ENCODE assay signal across 24 cellular contexts in the genomic region with DNA sequence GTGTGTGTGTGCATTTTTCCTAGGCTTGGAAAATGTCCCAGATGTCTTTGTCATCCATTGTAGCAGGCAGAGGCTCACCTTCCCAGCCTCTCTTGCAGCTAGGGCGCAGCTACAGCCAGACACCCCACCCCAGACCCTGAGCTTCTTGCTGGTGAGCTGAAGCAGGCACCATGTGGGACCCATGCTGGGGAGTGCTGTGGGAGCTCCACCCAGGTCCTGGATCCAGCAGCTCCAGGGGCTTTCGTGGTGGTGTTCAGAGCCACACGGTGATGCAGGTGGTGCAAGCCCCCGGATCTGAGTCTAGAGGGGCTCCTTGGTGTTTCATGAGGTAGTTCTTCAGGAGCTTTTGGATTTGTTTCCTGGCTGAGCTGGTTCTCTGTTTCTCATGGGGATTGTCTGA.
"Had no signal": no experiment of that assay in that cellular context is flagged by ENCODE, and none has a peak within 500 bp of the region (broad histone marks: within the 10 kb centered on the region; RNA-seq: fewer than 3 reads in every experiment).

No MANE protein-coding gene starts in this region.

- H3K4me3 Mint-ChIP-seq: dendritic cell treated with granulocyte-macrophage colony-stimulating factor and Interleukin-4, amounts not matched to agents 40 ng/mL and 50 ng/mL, for 4 days; effector memory CD8-positive, alpha-beta T cell; endodermal cell had no signal

- H3K9me3 Mint-ChIP-seq: dendritic cell treated with granulocyte-macrophage colony-stimulating factor and Interleukin-4, amounts not matched to agents 40 ng/mL and 50 ng/mL, for 4 days; effector memory CD8-positive, alpha-beta T cell had no signal

- H3K9me3 ChIP-seq: colonic mucosa, esophagus squamous epithelium, gastrocnemius medialis, heart left ventricle, heart right ventricle had no signal

- H3K36me3 ChIP-seq: colonic mucosa, esophagus squamous epithelium, gastrocnemius medialis, gastroesophageal sphincter, heart left ventricle, heart right ventricle had no signal

- H3K27ac Mint-ChIP-seq: dendritic cell treated with granulocyte-macrophage colony-stimulating factor and Interleukin-4, amounts not matched to agents 40 ng/mL and 50 ng/mL, for 4 days; effector memory CD8-positive, alpha-beta T cell; endodermal cell had no signal

- H3K27me3 ChIP-seq: colonic mucosa, dorsolateral prefrontal cortex, esophagus squamous epithelium, foreskin keratinocyte, gastrocnemius medialis, heart left ventricle had no signal

- H3K27ac ChIP-seq: colonic mucosa, coronary artery, dorsolateral prefrontal cortex, epithelial cell of prostate, esophagus squamous epithelium, foreskin keratinocyte, gastrocnemius medialis, gastroesophageal sphincter, heart left ventricle, heart right ventricle had no signal

- ATAC-seq: effector memory CD8-positive, alpha-beta T cell; esophagus mucosa; foreskin keratinocyte; gastrocnemius medialis; gastroesophageal sphincter; heart left ventricle; heart right ventricle had no signal

- DNase-seq: colonic mucosa; cortex of kidney; dermis blood vessel endothelial cell; dorsolateral prefrontal cortex; effector CD4-positive, alpha-beta T cell; effector CD8-positive, alpha-beta T cell; effector memory CD4-positive, alpha-beta T cell; effector memory CD8-positive, alpha-beta T cell; endodermal cell; erythroblast; esophagus squamous epithelium; foreskin fibroblast; foreskin keratinocyte; foreskin melanocyte; gastrocnemius medialis; glutamatergic neuron; head of caudate nucleus; heart left ventricle; heart right ventricle had no signal

- H3K4me1 ChIP-seq: colonic mucosa, esophagus squamous epithelium, foreskin keratinocyte, gastrocnemius medialis, gastroesophageal sphincter, heart left ventricle, heart right ventricle had no signal

- H3K4me3 ChIP-seq: colonic mucosa, coronary artery, dorsolateral prefrontal cortex, esophagus squamous epithelium, gastrocnemius medialis, gastroesophageal sphincter, heart left ventricle, heart right ventricle had no signal
